Comparison of ENCODE assay signal across 20 cellular contexts in the genomic region with DNA sequence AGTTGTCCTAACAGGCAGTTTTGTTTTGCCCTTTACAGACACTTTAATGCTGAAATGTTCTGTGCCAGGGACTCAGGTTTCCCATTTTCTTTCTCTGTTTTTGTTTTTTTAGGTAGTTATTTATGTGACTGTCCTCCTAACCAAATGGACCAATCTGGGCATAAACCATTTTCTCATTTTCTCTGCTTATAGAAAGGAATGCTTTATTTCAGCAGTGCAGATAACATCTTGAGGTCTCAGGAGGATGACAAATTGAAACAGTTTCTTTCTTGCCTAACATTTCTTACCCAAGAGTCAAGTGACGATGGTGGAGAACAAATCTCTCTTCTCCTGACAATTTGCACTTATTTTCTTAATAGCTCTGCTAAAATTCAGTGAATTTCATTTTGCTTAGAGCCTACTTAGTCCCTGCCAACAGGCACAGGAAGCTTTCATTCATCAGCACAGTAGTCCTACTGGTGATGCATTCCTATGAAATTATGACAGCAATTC.
DNase-seq lines count a peak whose midpoint lies in the region; ATAC-seq and TF ChIP-seq lines count a peak whose summit lies in the region.
"Had no signal": no experiment of that assay in that cellular context is flagged by ENCODE, and none has a peak within 500 bp of the region (broad histone marks: within the 10 kb centered on the region; RNA-seq: fewer than 3 reads in every experiment).

No MANE protein-coding gene starts in this region.

- H3K9me3 Mint-ChIP-seq in progenitor cell of endocrine pancreas (ENCODE audit: low read depth) = peaks cover 4% of the 10 kb centered on the region
- H3K9me3 Mint-ChIP-seq: activated CD4-positive, alpha-beta T cell treated with anti-CD3 and anti-CD28 coated beads, Interleukin-2, amount 10 ng/mL, durations not matched to agents 24 days and 14 days; activated T-helper 1 cell treated with anti-CD3 and anti-CD28 coated beads, Interleukin-12 subunit alpha, Interleukin-12 subunit beta, Interleukin-2, Interleukin-4 antibody, amounts not matched to agents 30 ng/mL and 10 ng/mL and 1 ng/mL, durations not matched to agents 14 hours and 24 hours and 36 hours had no signal

- intact Hi-C loops in thyroid gland (cut with DNase I) = no loop called here

- H2AFZ ChIP-seq in fibroblast of lung (ENCODE audit: low read length) = no peak overlapping the region

- TF ChIP-seq CTCF in fibroblast of lung (conservative IDR thresholded peaks at IDR 0.05 in 1 of 2, IDR thresholded peaks at IDR 0.05 in 1 of 2; ENCODE audit: low read depth in 1 of 2, low read length in 2 of 2) = no peak
- TF ChIP-seq CTCF in progenitor cell of endocrine pancreas (IDR thresholded peaks at IDR 0.05; ENCODE audit: unreplicated experiment) = no peak
- no peak for TF ChIP-seq CTCF in thyroid gland (IDR thresholded peaks at IDR 0.05)

- peak; percentile 81 for DNase-seq in GM04503 (ENCODE audit: low read depth)
- peak; percentile 18 for DNase-seq in OCI-M1 (lab: John Stamatoyannopoulos, UW)
- DNase-seq in fibroblast of lung (ENCODE audit: low read depth in 2 of 2) = peak; percentile 30 to 81
- no peak for DNase-seq in progenitor cell of endocrine pancreas (ENCODE audit: low spot score, unreplicated experiment)
- no peak for DNase-seq in SHP77 (lab: John Stamatoyannopoulos, UW)
- no peak for DNase-seq in NCI-H2171 treated with DMSO at 0.1 percent for 48 hours (lab: John Stamatoyannopoulos, UW)
- no peak for DNase-seq in thyroid gland
- DNase-seq: activated CD4-positive, alpha-beta T cell treated with anti-CD3 and anti-CD28 coated beads, Interleukin-2, amount 10 ng/mL, durations not matched to agents 24 days and 14 days; amniotic stem cell; effector CD8-positive, alpha-beta T cell; left colon; naive thymus-derived CD8-positive, alpha-beta T cell; NCI-H146; NCI-H524 treated with DMSO at 0.1 percent for 48 hours; Peyer's patch; retina; stimulated activated naive CD4-positive, alpha-beta T cell had no signal

- 45 to 67% methylated on average over 1 of the region's 1 CpG for WGBS in thyroid gland, 2 donors

- H3K4me1 ChIP-seq in fibroblast of lung (ENCODE audit: control insufficient read depth, extremely low read depth, insufficient read depth, low read length) (no peaks in the 10 kb centered on the region), thyroid gland (peaks cover 23 to 27% of the 10 kb centered on the region in 2 donors)
- H3K4me1 ChIP-seq: Peyer's patch had no signal

- no peaks in the 10 kb centered on the region for H3K36me3 ChIP-seq in fibroblast of lung (ENCODE audit: control insufficient read depth, insufficient read depth, low read length)
- no peaks in the 10 kb centered on the region for H3K36me3 ChIP-seq in thyroid gland
- H3K36me3 ChIP-seq: Peyer's patch had no signal

- H3K79me2 ChIP-seq in fibroblast of lung (ENCODE audit: control insufficient read depth, insufficient read depth, low read length) = no peaks in the 10 kb centered on the region

- peaks cover 2% of the 10 kb centered on the region for H3K36me3 Mint-ChIP-seq in progenitor cell of endocrine pancreas (ENCODE audit: insufficient read depth)
- H3K36me3 Mint-ChIP-seq: CD14-positive monocyte had no signal

- H3K27ac Mint-ChIP-seq in progenitor cell of endocrine pancreas = peak overlapping the region; percentile 45
- H3K27ac Mint-ChIP-seq: activated CD4-positive, alpha-beta T cell treated with anti-CD3 and anti-CD28 coated beads, Interleukin-2, amount 10 ng/mL, durations not matched to agents 24 days and 14 days; activated T-helper 1 cell treated with anti-CD3 and anti-CD28 coated beads, Interleukin-12 subunit alpha, Interleukin-12 subunit beta, Interleukin-2, Interleukin-4 antibody, amounts not matched to agents 30 ng/mL and 10 ng/mL and 1 ng/mL, durations not matched to agents 14 hours and 24 hours and 36 hours; CD14-positive monocyte; naive thymus-derived CD8-positive, alpha-beta T cell had no signal

- H3K27ac ChIP-seq in fibroblast of lung (ENCODE audit: insufficient read depth, low read length) (no peak overlapping the region), thyroid gland (no peak overlapping the region)
- H3K27ac ChIP-seq: Peyer's patch had no signal

- peaks cover 8% of the 10 kb centered on the region for H3K4me1 Mint-ChIP-seq in progenitor cell of endocrine pancreas (ENCODE audit: low read depth)
- H3K4me1 Mint-ChIP-seq: naive thymus-derived CD8-positive, alpha-beta T cell had no signal

- H3K4me3 ChIP-seq in fibroblast of lung (replicated peaks in 1 of 4; ENCODE audit: control extremely low read depth in 1 of 4, insufficient read depth in 1 of 4, low read depth in 3 of 4, low read length in 4 of 4) (no peak overlapping the region), thyroid gland (replicated peaks in 1 of 3) (no peak overlapping the region)
- H3K4me3 ChIP-seq: Peyer's patch had no signal

- H3K9ac ChIP-seq in fibroblast of lung (ENCODE audit: insufficient read depth, low read length) = no peak overlapping the region

- H3K4me3 Mint-ChIP-seq in progenitor cell of endocrine pancreas (ENCODE audit: low read depth) = no peak overlapping the region
- H3K4me3 Mint-ChIP-seq: activated CD4-positive, alpha-beta T cell treated with anti-CD3 and anti-CD28 coated beads, Interleukin-2, amount 10 ng/mL, durations not matched to agents 24 days and 14 days; activated T-helper 1 cell treated with anti-CD3 and anti-CD28 coated beads, Interleukin-12 subunit alpha, Interleukin-12 subunit beta, Interleukin-2, Interleukin-4 antibody, amounts not matched to agents 30 ng/mL and 10 ng/mL and 1 ng/mL, durations not matched to agents 14 hours and 24 hours and 36 hours; CD14-positive monocyte; naive thymus-derived CD8-positive, alpha-beta T cell had no signal

- TF ChIP-seq POLR2A in thyroid gland (IDR thresholded peaks at IDR 0.05) = no peak

- H4K20me1 ChIP-seq in fibroblast of lung (ENCODE audit: control insufficient read depth, extremely low read depth, insufficient read depth, low read length) = peaks cover 2% of the 10 kb centered on the region

- H3K4me2 ChIP-seq in fibroblast of lung (ENCODE audit: extremely low read depth, insufficient read depth, low read length) = no peak overlapping the region

- no peaks in the 10 kb centered on the region for H3K9me3 ChIP-seq in fibroblast of lung (ENCODE audit: control insufficient read depth, insufficient read depth, low read depth, low read length)
- H3K9me3 ChIP-seq in thyroid gland = no peaks in the 10 kb centered on the region
- H3K9me3 ChIP-seq: Peyer's patch had no signal

- no peaks in the 10 kb centered on the region for H3K27me3 ChIP-seq in fibroblast of lung (ENCODE audit: control insufficient read depth, insufficient read depth, low read length)
- no peaks in the 10 kb centered on the region for H3K27me3 ChIP-seq in thyroid gland
- H3K27me3 ChIP-seq: Peyer's patch had no signal

- no peaks in the 10 kb centered on the region for H3K27me3 Mint-ChIP-seq in progenitor cell of endocrine pancreas

- no peak for ATAC-seq in GM19463 (IDR thresholded peaks at IDR 0.05; ENCODE audit: unreplicated experiment)
- ATAC-seq: left colon; naive thymus-derived CD8-positive, alpha-beta T cell had no signal

Comparison
In these comparisons a context has a peak if more than half of its experiments do, and no peak if none do; other contexts are left out.
1. DNase-seq: peak in GM04503 (single experiment), OCI-M1 (single experiment) and fibroblast of lung (2 of 2); none in progenitor cell of endocrine pancreas (single experiment), SHP77 (0 of 2), NCI-H2171 treated with DMSO at 0.1 percent for 48 hours (single experiment) and thyroid gland (0 of 2).